In the genomic region with DNA sequence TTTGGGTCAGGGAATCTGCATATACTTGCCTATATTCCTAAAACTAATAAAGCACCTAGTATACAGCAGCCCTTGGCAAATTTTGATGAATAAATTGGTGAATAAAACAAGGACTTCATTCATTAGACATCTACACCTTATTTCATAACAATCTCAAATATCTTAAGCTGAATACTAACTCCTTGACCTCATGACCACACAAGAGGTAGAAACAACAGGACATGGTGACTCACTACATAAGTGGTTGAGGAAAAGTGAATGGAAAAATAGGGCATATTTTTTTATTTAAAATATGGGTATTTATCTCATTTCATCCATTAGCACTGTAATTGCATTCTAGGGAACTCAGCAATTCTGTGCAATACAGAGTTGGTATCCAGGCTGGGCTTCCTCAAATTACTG, we compare ENCODE assay signal across 16 cellular contexts. TPM values are rescaled to one million over a fixed set of nuclear protein-coding genes. Genes with fewer than 3 reads are reported as not detected.
A peak's percentile ranks its signal among the peaks of the same experiment; 100 is the strongest.
DNase-seq lines count a peak whose midpoint lies in the region; ATAC-seq, FAIRE-seq and TF ChIP-seq lines count a peak whose summit lies in the region.
"Had no signal": no experiment of that assay in that cellular context is flagged by ENCODE, and none has a peak within 500 bp of the region (broad histone marks: within the 10 kb centered on the region; RNA-seq: fewer than 3 reads in every experiment).

No MANE protein-coding gene starts in this region.

- peak; percentile 82 for ATAC-seq in SK-N-SH treated with all-trans-retinoic acid at 6 μM for 48 hours
- no peak for ATAC-seq in GM19035 (IDR thresholded peaks at IDR 0.05; ENCODE audit: unreplicated experiment)
- ATAC-seq: activated CD8-positive, alpha-beta T cell treated with anti-CD3 and anti-CD28 coated beads for 36 hours; HepG2 had no signal

- TF ChIP-seq CTCF in fibroblast of mammary gland (conservative IDR thresholded peaks at IDR 0.05; ENCODE audit: control insufficient read depth, insufficient read depth, low read depth, low read length) (no peak), A673 (conservative IDR thresholded peaks at IDR 0.05; ENCODE audit: low read depth, low read length) (no peak)

- no peak overlapping the region for H3K27ac ChIP-seq in A673 (ENCODE audit: low read depth, low read length, poor library complexity, severe bottlenecking)
- H3K27ac ChIP-seq: BLaER1, left ventricle myocardium inferior, parathyroid adenoma had no signal

- CTCF ChIA-PET in A673 (lab: Charles Lee): no interaction called here

- DNase-seq in GM03348 (ENCODE audit: low spot score): peak; percentile 20
- peak; percentile 55 for DNase-seq in fibroblast of mammary gland (ENCODE audit: low read depth)
- peak; percentile 26 for DNase-seq in skeletal muscle cell (ENCODE audit: low read depth)
- DNase-seq in CD1c-positive myeloid dendritic cell (ENCODE audit: extremely low spot score): no peak
- DNase-seq in A673 (ENCODE audit: low spot score): no peak
- no peak for DNase-seq in GM12892 (ENCODE audit: insufficient read length)
- DNase-seq: activated CD8-positive, alpha-beta T cell treated with anti-CD3 and anti-CD28 coated beads for 36 hours; left ventricle myocardium inferior; NCI-H2081; NCI-H524 had no signal

- no peak for FAIRE-seq in GM12892 (lab: Jason Lieb, UNC)
- FAIRE-seq: HepG2 had no signal

- no TSS peak for BruUV-seq in A673 (replicated peaks; lab: Mats Ljungman, UMichigan)

- POLR2A ChIA-PET in A673 (lab: Charles Lee; ENCODE audit: low non-redundant PET): no interaction called here

- no peaks in the 10 kb centered on the region for H3K36me3 ChIP-seq in A673 (ENCODE audit: insufficient read depth, low read length, poor library complexity, severe bottlenecking)
- H3K36me3 ChIP-seq: BLaER1, HAP-1, left ventricle myocardium inferior had no signal

- no peaks in the 10 kb centered on the region for H3K9me3 ChIP-seq in A673 (ENCODE audit: low read depth, low read length, poor library complexity, severe bottlenecking)
- H3K9me3 ChIP-seq: BLaER1, HAP-1, left ventricle myocardium inferior had no signal

- no peaks in the 10 kb centered on the region for H3K4me1 ChIP-seq in A673 (ENCODE audit: insufficient read depth, low read length, poor library complexity, severe bottlenecking)
- H3K4me1 ChIP-seq: BLaER1, HAP-1, left ventricle myocardium inferior, parathyroid adenoma had no signal

- intact Hi-C loops in A673 (cut with micrococcal nuclease; ENCODE audit: unreplicated experiment): no loop called here

- H3K27me3 ChIP-seq in A673 (replicated peaks; ENCODE audit: insufficient read depth, low read depth, low read length, poor library complexity): no peaks in the 10 kb centered on the region
- H3K27me3 ChIP-seq: BLaER1 had no signal

- no peak overlapping the region for H3K4me3 ChIP-seq in fibroblast of mammary gland (ENCODE audit: control insufficient read depth, low read depth, low read length)
- no peak overlapping the region for H3K4me3 ChIP-seq in skeletal muscle cell (ENCODE audit: low read depth, low read length)
- no peak overlapping the region for H3K4me3 ChIP-seq in A673 (ENCODE audit: low read depth, low read length, poor library complexity, severe bottlenecking)
- H3K4me3 ChIP-seq: BLaER1, HAP-1, left ventricle myocardium inferior had no signal

- no peak for TF ChIP-seq POLR2A in GM12892 (IDR thresholded peaks at IDR 0.05; ENCODE audit: low read depth, low read length)

TF ChIP-seq in SK-N-SH treated with all-trans-retinoic acid at 6 μM for 48 hours, 23 proteins besides CTCF, POLR2A, EP300 and RAD21:
- TF ChIP-seq ZC3H10 (CRISPR knock-in tag; IDR thresholded peaks at IDR 0.05) (peak; percentile 57; the same call in 1 of the 2 replicates), GLIS3 (CRISPR knock-in tag; IDR thresholded peaks at IDR 0.05) (no peak), ISL1 (CRISPR knock-in tag; IDR thresholded peaks at IDR 0.05) (peak; percentile 91)

RNA-seq across cellular contexts. Expression of a gene that starts 7.8 kb away (rescaled TPM):
- total RNA-seq in A673 (2021): 1.9 and 2.0 TPM in 2 replicates
- polyA plus RNA-seq in GM12892 (2012; ENCODE audit: missing spikeins): not detected
- total RNA-seq: activated CD8-positive, alpha-beta T cell treated with anti-CD3 and anti-CD28 coated beads for 36 hours; HepG2 had no signal
- polyA plus RNA-seq: HepG2 had no signal

Comparison
In these comparisons a context has a peak if more than half of its experiments do, and no peak if none do; other contexts are left out.
1. DNase-seq: peak in GM03348 (single experiment), fibroblast of mammary gland (single experiment) and skeletal muscle cell (single experiment); none in CD1c-positive myeloid dendritic cell (single experiment), A673 (single experiment) and GM12892 (single experiment).